8 cellular contexts compared by ENCODE assay signal in the genomic region with DNA sequence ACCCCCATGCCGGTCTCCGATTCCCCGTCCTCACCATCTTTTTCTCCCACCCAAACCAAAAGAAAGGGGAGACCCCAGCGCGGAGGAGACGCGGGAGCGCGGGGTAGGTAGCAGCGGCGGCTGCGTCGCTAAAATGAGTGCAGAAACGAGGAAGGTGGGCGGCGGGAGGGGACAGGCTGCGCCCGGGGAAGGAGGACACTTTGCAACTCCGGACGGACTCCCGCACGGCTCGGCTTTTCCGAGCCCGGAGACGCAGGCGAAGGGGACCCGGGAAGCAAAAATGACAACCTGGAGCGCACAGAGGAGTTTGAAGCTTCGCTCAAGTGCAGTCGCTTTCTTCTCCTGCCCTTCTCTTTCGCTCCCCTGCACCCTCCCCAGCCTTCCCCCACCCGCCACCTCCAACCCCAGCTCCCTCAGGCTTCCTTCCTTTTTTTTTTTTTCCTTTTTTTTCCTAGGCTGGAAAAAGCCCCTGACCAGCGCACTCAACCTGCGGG. TPM values are rescaled to one million over a fixed set of nuclear protein-coding genes. Genes with fewer than 3 reads are reported as not detected.
A peak's percentile ranks its signal among the peaks of the same experiment; 100 is the strongest.
DNase-seq lines count a peak whose midpoint lies in the region; FAIRE-seq and TF ChIP-seq lines count a peak whose summit lies in the region.

No MANE protein-coding gene starts in this region.

- TF ChIP-seq POLR2A in GM12891 (IDR thresholded peaks at IDR 0.05; ENCODE audit: low read depth, low read length) = no peak

- H3K27me3 ChIP-seq in SJCRH30 (no peaks in the 10 kb centered on the region), brain microvascular endothelial cell (replicated peaks) (peaks cover 58% of the 10 kb centered on the region), layer of hippocampus (ENCODE audit: control insufficient read depth, insufficient read depth, low read length) (no peaks in the 10 kb centered on the region)

- DNase-seq in GM12891 (ENCODE audit: insufficient read length, low spot score) = no peak
- DNase-seq in SJCRH30 = peak in 1 of 2 experiments; percentile 14
- no peak for DNase-seq in brain microvascular endothelial cell
- DNase-seq in stimulated activated CD8-positive, alpha-beta memory T cell treated with anti-CD3 and anti-CD28 coated beads, Interleukin-12 subunit alpha, Interleukin-12 subunit beta, amount 100 ng/mL, for 4 hours (ENCODE audit: low read depth) = peak; percentile 27
- no peak for DNase-seq in NCI-H1436 treated with DMSO at 0.1 percent for 48 hours (lab: John Stamatoyannopoulos, UW)
- no peak for DNase-seq in occipital lobe (lab: John Stamatoyannopoulos, UW)
- no peak for DNase-seq in NCI-H1694 treated with DMSO at 0.1 percent for 48 hours (lab: John Stamatoyannopoulos, UW)

- FAIRE-seq in GM12891 (lab: Jason Lieb, UNC) = peak; percentile 56

- peak overlapping the region; percentile 65 for H3K4me3 ChIP-seq in SJCRH30
- H3K4me3 ChIP-seq in brain microvascular endothelial cell (ENCODE audit: low read depth, low read length) = peak overlapping the region; percentile 56

- no peak for TF ChIP-seq CTCF in brain microvascular endothelial cell (IDR thresholded peaks at IDR 0.05; ENCODE audit: low read depth, low read length, missing control alignments)

- H3K27ac ChIP-seq in SJCRH30 = peak overlapping the region; percentile 65
- no peak overlapping the region for H3K27ac ChIP-seq in brain microvascular endothelial cell
- H3K27ac ChIP-seq in layer of hippocampus (ENCODE audit: low read depth, low read length) = peak overlapping the region; percentile 85

- in situ Hi-C loops in brain microvascular endothelial cell (cut with HindIII; ENCODE audit: low pct_ligation_motif_present, low sequenced_read_pairs) = loop anchor here (25.0 kb wide), 1 partner anchor 298 kb away; no protein-coding TSS in a partner anchor

- H3K36me3 ChIP-seq in SJCRH30 (no peaks in the 10 kb centered on the region), brain microvascular endothelial cell (replicated peaks) (no peaks in the 10 kb centered on the region)

- no peaks in the 10 kb centered on the region for H3K9me3 ChIP-seq in SJCRH30 (replicated peaks)

- no peaks in the 10 kb centered on the region for H3K4me1 ChIP-seq in SJCRH30

TF ChIP-seq in GM12891, 5 proteins besides CTCF, POLR2A, EP300 and RAD21:
- TF ChIP-seq SPI1 (IDR thresholded peaks at IDR 0.05; ENCODE audit: low read depth, low read length) (no peak), TAF1 (IDR thresholded peaks at IDR 0.05; ENCODE audit: low read depth, low read length) (0 out of 2 replicates have a peak, but pooled peaks have one; percentile 15)

RNA-seq across cellular contexts. Expression of gene SFMBT2, which starts 0.5 kb away (rescaled TPM):
- polyA plus RNA-seq in GM12891 (2012; ENCODE audit: low read depth, missing spikeins) = 9.5 TPM
- 7.4 and 8.2 TPM in 2 replicates for total RNA-seq in SJCRH30 (2014; rRNA removed; shearing (Covaris generic))
- total RNA-seq in occipital lobe = 17.8 TPM
